ENCODE assay signal across 1 cellular context in genomic region chr5:169583424-169584215, GRCh38.
TF ChIP-seq lines count a peak whose summit lies in the region.

TSS of gene SPDL1 (plus strand) at chr5:169583773. CDS start at chr5:169588417, 4,644 bp downstream.

TF ChIP-seq in HepG2, 621 proteins besides CTCF, POLR2A, EP300 and RAD21 (continued from another document and continues in another):
- TF ChIP-seq HBP1 (CRISPR knock-in tag; IDR thresholded peaks at IDR 0.05; ENCODE audit: low read depth) (peak; percentile 85; the same call in 1 of the 2 replicates), SP140L (CRISPR knock-in tag; IDR thresholded peaks at IDR 0.05; ENCODE audit: borderline replicate concordance) (no peak), NR2F1 (CRISPR knock-in tag; IDR thresholded peaks at IDR 0.05) (no peak), IRF1 (CRISPR knock-in tag; IDR thresholded peaks at IDR 0.05; ENCODE audit: low read depth) (no peak), JUN (CRISPR knock-in tag; IDR thresholded peaks at IDR 0.05) (no peak), MXD3 (CRISPR knock-in tag; IDR thresholded peaks at IDR 0.05) (0 out of 2 replicates have a peak, but pooled peaks have one; percentile 46), ZNF687 (CRISPR knock-in tag; IDR thresholded peaks at IDR 0.05) (peak; percentile 69), MIER2 (CRISPR knock-in tag; IDR thresholded peaks at IDR 0.05) (0 out of 2 replicates have a peak, but pooled peaks have one; percentile 16), GMEB2 (CRISPR knock-in tag; IDR thresholded peaks at IDR 0.05; ENCODE audit: low read depth) (no peak), TEF (CRISPR knock-in tag; IDR thresholded peaks at IDR 0.05) (no peak), TCF7L2 (IDR thresholded peaks at IDR 0.05; ENCODE audit: low read depth, low read length) (no peak), ZNF432 (CRISPR knock-in tag; IDR thresholded peaks at IDR 0.05; ENCODE audit: borderline replicate concordance) (no peak), ZNF124 (CRISPR knock-in tag; IDR thresholded peaks at IDR 0.05) (no peak; the same call in 1 of the 2 replicates), ZNF260 (CRISPR knock-in tag; IDR thresholded peaks at IDR 0.05; ENCODE audit: borderline replicate concordance, low read depth) (no peak), PRDM10 (CRISPR knock-in tag; IDR thresholded peaks at IDR 0.05; ENCODE audit: low read depth) (peak; percentile 46; the same call in 1 of the 2 replicates), XRCC5 (optimal IDR thresholded peaks at IDR 0.05; ENCODE audit: low read length) (peak; percentile 14), RFXANK (CRISPR knock-in tag; IDR thresholded peaks at IDR 0.05) (no peak), ZHX1 (CRISPR knock-in tag; IDR thresholded peaks at IDR 0.05; ENCODE audit: low read depth) (no peak), NFATC3 (CRISPR knock-in tag; IDR thresholded peaks at IDR 0.05) (no peak), SRSF1 (optimal IDR thresholded peaks at IDR 0.05; ENCODE audit: low read depth, low read length) (peak; percentile 54), JARID2 (CRISPR knock-in tag; IDR thresholded peaks at IDR 0.05; ENCODE audit: insufficient replicate concordance) (peak; percentile 29), KAT2B (IDR thresholded peaks at IDR 0.05; ENCODE audit: borderline replicate concordance, low read depth, low read length) (no peak), ZFP37 (CRISPR knock-in tag; IDR thresholded peaks at IDR 0.05; ENCODE audit: borderline replicate concordance) (no peak), TAF15 (IDR thresholded peaks at IDR 0.05; ENCODE audit: low read depth, low read length, poor library complexity, severe bottlenecking) (no peak), SRF (IDR thresholded peaks at IDR 0.05; ENCODE audit: low read depth, low read length) (no peak), ZBTB40 (IDR thresholded peaks at IDR 0.05) (no peak), ZBTB40 (CRISPR knock-in tag; IDR thresholded peaks at IDR 0.05) (no peak; the same call in 1 of the 2 replicates), CBFB (CRISPR knock-in tag; IDR thresholded peaks at IDR 0.05) (no peak)
